ENCODE assay signal across 1 cellular context in genomic region chr4:99563310-99564186, GRCh38.
TF ChIP-seq lines count a peak whose summit lies in the region.

Gene TRMT10A, minus strand, starts transcription at chr4:99564039. Its CDS starts 4,701 bp downstream, at chr4:99559338.

TF ChIP-seq in HepG2, 621 proteins besides CTCF, POLR2A, EP300 and RAD21 (continued from another document):
- no peak for TF ChIP-seq ZNF83 (CRISPR knock-in tag; IDR thresholded peaks at IDR 0.05; ENCODE audit: borderline replicate concordance)
- no peak for TF ChIP-seq KLF15 (CRISPR knock-in tag; IDR thresholded peaks at IDR 0.05; ENCODE audit: borderline replicate concordance)
- TF ChIP-seq NAIF1 (CRISPR knock-in tag; IDR thresholded peaks at IDR 0.05; ENCODE audit: borderline replicate concordance): peak; percentile 98
- TF ChIP-seq TAF1 (CRISPR knock-in tag; IDR thresholded peaks at IDR 0.05): peak; percentile 65
- TF ChIP-seq ARHGAP35 (CRISPR knock-in tag; IDR thresholded peaks at IDR 0.05; ENCODE audit: borderline replicate concordance): no peak
- TF ChIP-seq ZNF598 (CRISPR knock-in tag; IDR thresholded peaks at IDR 0.05; ENCODE audit: borderline replicate concordance): no peak; the same call in 1 of the 2 replicates
- TF ChIP-seq NKX3-1 (CRISPR knock-in tag; IDR thresholded peaks at IDR 0.05): 0 out of 2 replicates have a peak, but pooled peaks have one; percentile 21
- peak; percentile 50 for TF ChIP-seq ZNF781 (CRISPR knock-in tag; IDR thresholded peaks at IDR 0.05; ENCODE audit: borderline replicate concordance, not compliant biosample characterization)
- TF ChIP-seq TEAD3 (CRISPR knock-in tag; optimal IDR thresholded peaks at IDR 0.05; ENCODE audit: borderline replicate concordance): peak; percentile 55
- TF ChIP-seq ZNF530 (CRISPR knock-in tag; IDR thresholded peaks at IDR 0.05; ENCODE audit: low read depth): no peak
- TF ChIP-seq ZNF577 (CRISPR knock-in tag; IDR thresholded peaks at IDR 0.05; ENCODE audit: borderline replicate concordance, low read depth): no peak
- peak; percentile 55; the same call in 1 of the 2 replicates for TF ChIP-seq ZNF768 (CRISPR knock-in tag; IDR thresholded peaks at IDR 0.05)
- TF ChIP-seq TCF7 (IDR thresholded peaks at IDR 0.05; ENCODE audit: low read depth): no peak
- no peak for TF ChIP-seq HDAC6 (IDR thresholded peaks at IDR 0.05; ENCODE audit: low read depth, low read length)
- TF ChIP-seq CAMTA2 (CRISPR knock-in tag; IDR thresholded peaks at IDR 0.05; ENCODE audit: borderline replicate concordance): no peak
- TF ChIP-seq ATF5 (CRISPR knock-in tag; IDR thresholded peaks at IDR 0.05; ENCODE audit: low read depth): 0 out of 2 replicates have a peak, but pooled peaks have one; percentile 70
- peak; percentile 53; the same call in 1 of the 2 replicates for TF ChIP-seq ZNF749 (CRISPR knock-in tag; IDR thresholded peaks at IDR 0.05; ENCODE audit: borderline replicate concordance)
- TF ChIP-seq TOPORS (CRISPR knock-in tag; IDR thresholded peaks at IDR 0.05): no peak
- no peak for TF ChIP-seq ZBTB4 (CRISPR knock-in tag; IDR thresholded peaks at IDR 0.05; ENCODE audit: borderline replicate concordance)
- TF ChIP-seq ZFP36L1 (CRISPR knock-in tag; IDR thresholded peaks at IDR 0.05): 0 out of 2 replicates have a peak, but pooled peaks have one; percentile 8
- TF ChIP-seq HMG20A (CRISPR knock-in tag; IDR thresholded peaks at IDR 0.05; ENCODE audit: borderline replicate concordance): no peak
- TF ChIP-seq KAT8 (CRISPR knock-in tag; IDR thresholded peaks at IDR 0.05): peak; percentile 97
- peak; percentile 72 for TF ChIP-seq HDAC1 (CRISPR knock-in tag; IDR thresholded peaks at IDR 0.05)
- peak; percentile 77; the same call in 1 of the 2 replicates for TF ChIP-seq MEIS1 (CRISPR knock-in tag; IDR thresholded peaks at IDR 0.05; ENCODE audit: borderline replicate concordance)
- TF ChIP-seq, protein P1, sequence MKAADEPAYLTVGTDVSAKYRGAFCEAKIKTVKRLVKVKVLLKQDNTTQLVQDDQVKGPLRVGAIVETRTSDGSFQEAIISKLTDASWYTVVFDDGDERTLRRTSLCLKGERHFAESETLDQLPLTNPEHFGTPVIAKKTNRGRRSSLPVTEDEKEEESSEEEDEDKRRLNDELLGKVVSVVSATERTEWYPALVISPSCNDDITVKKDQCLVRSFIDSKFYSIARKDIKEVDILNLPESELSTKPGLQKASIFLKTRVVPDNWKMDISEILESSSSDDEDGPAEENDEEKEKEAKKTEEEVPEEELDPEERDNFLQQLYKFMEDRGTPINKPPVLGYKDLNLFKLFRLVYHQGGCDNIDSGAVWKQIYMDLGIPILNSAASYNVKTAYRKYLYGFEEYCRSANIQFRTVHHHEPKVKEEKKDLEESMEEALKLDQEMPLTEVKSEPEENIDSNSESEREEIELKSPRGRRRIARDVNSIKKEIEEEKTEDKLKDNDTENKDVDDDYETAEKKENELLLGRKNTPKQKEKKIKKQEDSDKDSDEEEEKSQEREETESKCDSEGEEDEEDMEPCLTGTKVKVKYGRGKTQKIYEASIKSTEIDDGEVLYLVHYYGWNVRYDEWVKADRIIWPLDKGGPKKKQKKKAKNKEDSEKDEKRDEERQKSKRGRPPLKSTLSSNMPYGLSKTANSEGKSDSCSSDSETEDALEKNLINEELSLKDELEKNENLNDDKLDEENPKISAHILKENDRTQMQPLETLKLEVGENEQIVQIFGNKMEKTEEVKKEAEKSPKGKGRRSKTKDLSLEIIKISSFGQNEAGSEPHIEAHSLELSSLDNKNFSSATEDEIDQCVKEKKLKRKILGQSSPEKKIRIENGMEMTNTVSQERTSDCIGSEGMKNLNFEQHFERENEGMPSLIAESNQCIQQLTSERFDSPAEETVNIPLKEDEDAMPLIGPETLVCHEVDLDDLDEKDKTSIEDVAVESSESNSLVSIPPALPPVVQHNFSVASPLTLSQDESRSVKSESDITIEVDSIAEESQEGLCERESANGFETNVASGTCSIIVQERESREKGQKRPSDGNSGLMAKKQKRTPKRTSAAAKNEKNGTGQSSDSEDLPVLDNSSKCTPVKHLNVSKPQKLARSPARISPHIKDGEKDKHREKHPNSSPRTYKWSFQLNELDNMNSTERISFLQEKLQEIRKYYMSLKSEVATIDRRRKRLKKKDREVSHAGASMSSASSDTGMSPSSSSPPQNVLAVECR (CRISPR knock-in tag; IDR thresholded peaks at IDR 0.05; ENCODE audit: borderline replicate concordance): peak; percentile 67; the same call in 1 of the 2 replicates
- TF ChIP-seq HOXA9 (CRISPR knock-in tag; IDR thresholded peaks at IDR 0.05; ENCODE audit: borderline replicate concordance): no peak
- no peak for TF ChIP-seq ARNT2 (CRISPR knock-in tag; IDR thresholded peaks at IDR 0.05; ENCODE audit: low read depth)
- no peak; a peak in 1 of 4 replicates for TF ChIP-seq REST (IDR thresholded peaks at IDR 0.05; ENCODE audit: borderline replicate concordance in 1 of 2, low read depth in 1 of 2, low read length in 2 of 2)
TF ChIP-seq in HepG2: peak in this region for 181.
